20 cellular contexts compared by ENCODE assay signal in genomic region chr6:70725817-70726413, GRCh38. TPM values are rescaled to one million over a fixed set of nuclear protein-coding genes. Genes with fewer than 3 reads are reported as not detected.
DNase-seq lines count a peak whose midpoint lies in the region; ATAC-seq, FAIRE-seq and TF ChIP-seq lines count a peak whose summit lies in the region.
"Had no signal": no experiment of that assay in that cellular context is flagged by ENCODE, and none has a peak within 500 bp of the region (broad histone marks: within the 10 kb centered on the region; RNA-seq: fewer than 3 reads in every experiment).

No MANE protein-coding gene starts in this region.

- POLR2A ChIA-PET in A673 (lab: Charles Lee; ENCODE audit: low non-redundant PET) = no interaction called here

- BruUV-seq in A673 (replicated peaks; lab: Mats Ljungman, UMichigan) = no TSS peak

- CTCF ChIA-PET in A673 (lab: Charles Lee) = no interaction called here

- H3K4me3 ChIP-seq in A673 (ENCODE audit: low read depth, low read length, poor library complexity, severe bottlenecking) (no peak overlapping the region), HUES48 (ENCODE audit: low read depth, low read length) (no peak overlapping the region), bronchial epithelial cell (ENCODE audit: low read depth, low read length) (no peak overlapping the region), fibroblast of villous mesenchyme (ENCODE audit: low read depth, low read length) (no peak overlapping the region), foreskin fibroblast (ENCODE audit: low read depth in 1 of 2, low read length in 2 of 2) (no peak overlapping the region)

- H3K27me3 ChIP-seq in A673 (replicated peaks; ENCODE audit: insufficient read depth, low read depth, low read length, poor library complexity) = no peaks in the 10 kb centered on the region
- no peaks in the 10 kb centered on the region for H3K27me3 ChIP-seq in HUES48 (ENCODE audit: control insufficient read depth, insufficient read depth, low read length)
- no peaks in the 10 kb centered on the region for H3K27me3 ChIP-seq in bronchial epithelial cell (ENCODE audit: control insufficient read depth, insufficient read depth, low read length)

- H3K9ac ChIP-seq in HUES48 (ENCODE audit: low read depth, low read length) = peak overlapping the region; percentile 52; the same call in 1 of the 2 replicates
- H3K9ac ChIP-seq: parathyroid adenoma had no signal

- H3K4me1 ChIP-seq in A673 (ENCODE audit: insufficient read depth, low read length, poor library complexity, severe bottlenecking) (peaks cover 22% of the 10 kb centered on the region), HUES48 (ENCODE audit: control insufficient read depth, insufficient read depth, low read length) (peaks cover 20% of the 10 kb centered on the region)
- H3K4me1 ChIP-seq: parathyroid adenoma had no signal

- H3K27ac ChIP-seq in A673 (ENCODE audit: low read depth, low read length, poor library complexity, severe bottlenecking) (no peak overlapping the region), HUES48 (ENCODE audit: low read depth, low read length) (peak overlapping the region; percentile 78)
- H3K27ac ChIP-seq: parathyroid adenoma had no signal

- H3K36me3 ChIP-seq in A673 (ENCODE audit: insufficient read depth, low read length, poor library complexity, severe bottlenecking) = no peaks in the 10 kb centered on the region
- H3K36me3 ChIP-seq in HUES48 (ENCODE audit: control insufficient read depth, insufficient read depth, low read length) = no peaks in the 10 kb centered on the region
- H3K36me3 ChIP-seq in bronchial epithelial cell (ENCODE audit: control insufficient read depth, insufficient read depth, low read length) = no peaks in the 10 kb centered on the region

- intact Hi-C loops in A673 (cut with micrococcal nuclease; ENCODE audit: unreplicated experiment) = no loop called here

- ATAC-seq in HG02610 (IDR thresholded peaks at IDR 0.05; ENCODE audit: unreplicated experiment) = no peak
- ATAC-seq: effector memory CD8-positive, alpha-beta T cell; left colon; naive thymus-derived CD8-positive, alpha-beta T cell; sciatic nerve had no signal

- TF ChIP-seq CTCF in A673 (conservative IDR thresholded peaks at IDR 0.05; ENCODE audit: low read depth, low read length) (no peak), bronchial epithelial cell (IDR thresholded peaks at IDR 0.05; ENCODE audit: insufficient read depth, low read length, severe bottlenecking) (no peak), fibroblast of villous mesenchyme (IDR thresholded peaks at IDR 0.05; ENCODE audit: insufficient read depth, low read depth, low read length) (no peak), foreskin fibroblast (IDR thresholded peaks at IDR 0.05; ENCODE audit: low read depth, low read length) (no peak)

- peak; percentile 10 for DNase-seq in A673 (ENCODE audit: low spot score)
- peak; percentile 17 for DNase-seq in bronchial epithelial cell (ENCODE audit: low read depth)
- peak; percentile 4 for DNase-seq in fibroblast of villous mesenchyme (ENCODE audit: low read depth)
- DNase-seq in COLO668 (lab: John Stamatoyannopoulos, UW; ENCODE audit: unreplicated experiment) = no peak
- DNase-seq in HuH-7.5 (ENCODE audit: low spot score) = no peak
- DNase-seq in foreskin fibroblast = no peak
- DNase-seq: ACHN; activated CD4-positive, alpha-beta T cell treated with anti-CD3 and anti-CD28 coated beads, Interleukin-2, amount 50 U/mL, for 4 hours; activated gamma-delta T cell; effector memory CD8-positive, alpha-beta T cell; GOT3; left colon; naive thymus-derived CD8-positive, alpha-beta T cell; NCI-H1105 treated with DMSO at 0.1 percent for 48 hours; NCI-H510A had no signal

- FAIRE-seq in bronchial epithelial cell (lab: Jason Lieb, UNC) = no peak
- FAIRE-seq: frontal cortex had no signal

- no peaks in the 10 kb centered on the region for H3K9me3 ChIP-seq in A673 (ENCODE audit: low read depth, low read length, poor library complexity, severe bottlenecking)
- H3K9me3 ChIP-seq in HUES48 (ENCODE audit: control insufficient read depth, insufficient read depth, low read length) = no peaks in the 10 kb centered on the region

RNA-seq across cellular contexts. Expression of gene SMAP1, which starts 58.2 kb away (rescaled TPM):
- total RNA-seq in A673 (2021) (23.2 and 23.7 TPM in 2 replicates), bronchial epithelial cell (12.4 and 19.2 TPM in 2 replicates), fibroblast of villous mesenchyme (20.0 and 20.3 TPM in 2 replicates)

Comparison
In these comparisons a context has a peak if more than half of its experiments do, and no peak if none do; other contexts are left out.
1. DNase-seq: peak in A673 (single experiment), bronchial epithelial cell (single experiment) and fibroblast of villous mesenchyme (single experiment); none in COLO668 (single experiment), HuH-7.5 (single experiment) and foreskin fibroblast (0 of 2).